2 cellular contexts compared by ENCODE assay signal in genomic region chr18:50090370-50091312, GRCh38.
TF ChIP-seq lines count a peak whose summit lies in the region.

No MANE protein-coding gene starts in this region.

TF ChIP-seq in HepG2, 621 proteins besides CTCF, POLR2A, EP300 and RAD21 (continued from another document and continues in another):
- peak; percentile 82; the same call in 1 of the 2 replicates for TF ChIP-seq ZNF281 (CRISPR knock-in tag; IDR thresholded peaks at IDR 0.05; ENCODE audit: borderline replicate concordance)
- TF ChIP-seq ZBTB49 (CRISPR knock-in tag; IDR thresholded peaks at IDR 0.05; ENCODE audit: borderline replicate concordance): no peak
- TF ChIP-seq FOXP1 (IDR thresholded peaks at IDR 0.05): no peak
- peak; percentile 14; the same call in 1 of the 2 replicates for TF ChIP-seq FOXP1 (CRISPR knock-in tag; IDR thresholded peaks at IDR 0.05)
- peak; percentile 51; the same call in 1 of the 2 replicates for TF ChIP-seq SAP130 (CRISPR knock-in tag; IDR thresholded peaks at IDR 0.05; ENCODE audit: low read depth)
- no peak for TF ChIP-seq ZNF639 (CRISPR knock-in tag; conservative IDR thresholded peaks at IDR 0.05)
- TF ChIP-seq ZEB1 (IDR thresholded peaks at IDR 0.05; ENCODE audit: insufficient replicate concordance, low read depth): peak; percentile 80
- no peak for TF ChIP-seq CAMTA2 (CRISPR knock-in tag; IDR thresholded peaks at IDR 0.05; ENCODE audit: borderline replicate concordance)
- TF ChIP-seq ATM (IDR thresholded peaks at IDR 0.05; ENCODE audit: borderline replicate concordance): no peak
- TF ChIP-seq ZNF383 (CRISPR knock-in tag; IDR thresholded peaks at IDR 0.05; ENCODE audit: borderline replicate concordance): no peak
- no peak for TF ChIP-seq GPBP1L1 (CRISPR knock-in tag; IDR thresholded peaks at IDR 0.05)
- TF ChIP-seq SYNCRIP (IDR thresholded peaks at IDR 0.05; ENCODE audit: insufficient read depth, low read depth, low read length): no peak
- no peak for TF ChIP-seq SMAD1 (CRISPR knock-in tag; IDR thresholded peaks at IDR 0.05; ENCODE audit: borderline replicate concordance, low read depth)
- peak; percentile 72 for TF ChIP-seq RCOR2 (CRISPR knock-in tag; IDR thresholded peaks at IDR 0.05)
- no peak for TF ChIP-seq ZNF12 (CRISPR knock-in tag; IDR thresholded peaks at IDR 0.05)
- TF ChIP-seq TSC22D2 (CRISPR knock-in tag; IDR thresholded peaks at IDR 0.05; ENCODE audit: borderline replicate concordance): no peak
- TF ChIP-seq ZNF792 (CRISPR knock-in tag; IDR thresholded peaks at IDR 0.05): 0 out of 2 replicates have a peak, but pooled peaks have one; percentile 36
- TF ChIP-seq ZSCAN12 (CRISPR knock-in tag; IDR thresholded peaks at IDR 0.05): no peak
- 0 out of 2 replicates have a peak, but pooled peaks have one; percentile 28 for TF ChIP-seq TFE3 (CRISPR knock-in tag; IDR thresholded peaks at IDR 0.05)
- peak; percentile 57 for TF ChIP-seq HDAC1 (CRISPR knock-in tag; IDR thresholded peaks at IDR 0.05)
- TF ChIP-seq ETV5 (CRISPR knock-in tag; IDR thresholded peaks at IDR 0.05; ENCODE audit: borderline replicate concordance): peak; percentile 47; the same call in 1 of the 2 replicates

TF ChIP-seq in GM12878, 131 proteins besides CTCF, POLR2A, EP300 and RAD21 (continued from another document and continues in another):
- TF ChIP-seq PKNOX1 (IDR thresholded peaks at IDR 0.05) (peak; percentile 86), ATF3 (IDR thresholded peaks at IDR 0.05; ENCODE audit: borderline replicate concordance, extremely low read depth, low read depth, low read length) (no peak), CHD1 (IDR thresholded peaks at IDR 0.05; ENCODE audit: low read depth, low read length) (no peak), CEBPZ (IDR thresholded peaks at IDR 0.05; ENCODE audit: low read depth, low read length) (no peak), GATAD2B (conservative IDR thresholded peaks at IDR 0.05; ENCODE audit: low read depth) (no peak), ZBTB33 (IDR thresholded peaks at IDR 0.05) (no peak), RBBP5 (conservative IDR thresholded peaks at IDR 0.05) (no peak), CEBPB (IDR thresholded peaks at IDR 0.05; ENCODE audit: borderline replicate concordance in 1 of 2, low read depth in 2 of 2, low read length in 2 of 2) (no peak), CBX5 (IDR thresholded peaks at IDR 0.05; ENCODE audit: low read depth) (no peak), FOXM1 (IDR thresholded peaks at IDR 0.05; ENCODE audit: low read depth, low read length) (no peak), ZNF384 (IDR thresholded peaks at IDR 0.05; ENCODE audit: borderline replicate concordance, low read depth, low read length) (no peak), PAX5 (IDR thresholded peaks at IDR 0.05; ENCODE audit: borderline replicate concordance, low read depth, low read length) (no peak), NR2C1 (IDR thresholded peaks at IDR 0.05) (no peak), ESRRA (IDR thresholded peaks at IDR 0.05; ENCODE audit: low read length) (no peak), ATF2 (IDR thresholded peaks at IDR 0.05; ENCODE audit: low read length) (no peak), ZBTB4 (CRISPR knock-in tag; IDR thresholded peaks at IDR 0.05) (no peak), ZZZ3 (IDR thresholded peaks at IDR 0.05; ENCODE audit: control insufficient read depth, insufficient read length, low read depth) (no peak), CREM (IDR thresholded peaks at IDR 0.05; ENCODE audit: low read depth) (0 out of 2 replicates have a peak, but pooled peaks have one; percentile 9), ASH2L (IDR thresholded peaks at IDR 0.05; ENCODE audit: borderline replicate concordance, low read depth) (no peak), NR2F1 (conservative IDR thresholded peaks at IDR 0.05) (no peak), SPI1 (IDR thresholded peaks at IDR 0.05; ENCODE audit: borderline replicate concordance, insufficient read depth, low read depth, low read length) (no peak), CHD2 (IDR thresholded peaks at IDR 0.05; ENCODE audit: borderline replicate concordance, low read depth, low read length) (no peak), TCF12 (IDR thresholded peaks at IDR 0.05; ENCODE audit: low read depth, low read length) (no peak), FOS (IDR thresholded peaks at IDR 0.05; ENCODE audit: borderline replicate concordance, extremely low read depth, insufficient read length) (no peak), ZNF622 (IDR thresholded peaks at IDR 0.05) (no peak), ZBTB11 (CRISPR knock-in tag; IDR thresholded peaks at IDR 0.05) (no peak), RELB (IDR thresholded peaks at IDR 0.05; ENCODE audit: low read depth) (peak; percentile 79), TARDBP (IDR thresholded peaks at IDR 0.05; ENCODE audit: borderline replicate concordance) (no peak), BCL3 (IDR thresholded peaks at IDR 0.05; ENCODE audit: borderline replicate concordance, insufficient read depth, low read depth, low read length, poor library complexity, severe bottlenecking) (no peak), NFYA (IDR thresholded peaks at IDR 0.05; ENCODE audit: borderline replicate concordance, low read depth, low read length) (no peak), CBFB (IDR thresholded peaks at IDR 0.05; ENCODE audit: low read depth) (no peak), ZNF207 (IDR thresholded peaks at IDR 0.05; ENCODE audit: borderline replicate concordance) (no peak)
